Comparison of ENCODE assay signal across 8 cellular contexts in the genomic region with DNA sequence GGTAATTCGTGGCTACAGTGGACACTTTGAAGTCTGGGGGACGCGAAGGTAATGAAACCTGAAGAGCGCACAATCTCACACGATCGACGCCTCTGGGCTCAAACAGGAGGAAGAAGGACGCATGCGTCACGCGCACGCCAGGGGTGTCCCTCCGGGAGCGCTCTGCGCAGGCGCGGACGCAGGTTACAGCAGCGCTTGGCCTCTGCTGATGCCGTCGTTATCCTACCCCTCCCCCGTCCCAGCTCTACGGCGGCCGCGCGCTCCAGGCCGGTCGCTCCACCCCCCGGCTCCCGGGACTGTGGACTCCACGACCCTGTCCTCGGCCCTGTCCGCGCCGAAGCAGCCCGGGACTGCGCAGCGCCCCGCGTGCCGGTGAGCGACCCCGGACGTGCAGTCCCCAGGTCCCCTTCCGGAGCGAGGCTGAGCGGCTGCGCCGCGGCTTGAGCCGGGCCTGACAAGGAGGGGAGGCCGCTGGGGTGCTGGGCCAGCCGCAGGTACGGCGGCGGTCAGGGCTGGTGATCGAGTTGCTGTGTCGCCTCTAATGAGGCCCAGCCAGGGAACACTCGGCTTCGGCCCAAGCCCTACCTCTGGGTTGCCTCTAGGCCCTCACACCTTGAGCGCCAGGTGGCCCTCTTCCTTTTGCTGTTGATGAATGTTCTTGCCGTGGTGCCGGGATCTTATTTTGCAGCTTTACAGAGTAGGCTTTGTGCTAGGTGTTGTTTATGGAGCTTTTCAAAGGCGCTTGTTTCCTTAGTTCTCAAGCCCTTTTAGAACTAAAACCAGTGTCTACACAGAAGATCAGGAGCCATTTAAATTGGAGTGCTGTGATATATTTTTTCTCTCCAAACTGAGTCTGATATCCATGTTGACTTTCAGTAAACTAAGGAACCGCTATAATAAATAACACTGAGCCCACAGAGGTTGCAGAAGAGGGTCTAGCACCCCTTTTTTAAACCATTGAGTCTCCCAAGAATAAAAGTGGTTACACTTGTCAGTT. TPM values are rescaled to one million over a fixed set of nuclear protein-coding genes. Genes with fewer than 3 reads are reported as not detected.
A peak's percentile ranks its signal among the peaks of the same experiment; 100 is the strongest.
DNase-seq lines count a peak whose midpoint lies in the region; ATAC-seq and TF ChIP-seq lines count a peak whose summit lies in the region.

A gene (plus strand): TSS at position 241 of the 997 bp plus-strand sequence. CDS start 3,517 bp downstream, outside the sequence.

- peak; percentile 94 for ATAC-seq in GM18867 (IDR thresholded peaks at IDR 0.05; ENCODE audit: unreplicated experiment)
- peak; percentile 94 for ATAC-seq in HG03103 (IDR thresholded peaks at IDR 0.05; ENCODE audit: low read depth, unreplicated experiment)

- H2AFZ ChIP-seq in ACC112 (ENCODE audit: low read length, unreplicated experiment) (peak within 1 kb of the TSS; percentile 96), mammary epithelial cell (ENCODE audit: low read depth, low read length) (peak within 1 kb of the TSS; percentile 95)

- in situ Hi-C loops in mammary epithelial cell (cut with MboI; ENCODE audit: low sequenced_read_pairs in 2 of 2) = no loop called here

- intact Hi-C loops in mammary epithelial cell (cut with micrococcal nuclease) = loop anchor here (1.0 to 2.0 kb wide), 3 partner anchors 85 to 144 kb away; no protein-coding TSS in a partner anchor

- 4% methylated on average over 12 of the region's 66 CpGs for WGBS in mammary epithelial cell (ENCODE audit: low coverage, missing lambda C conversion rate)

- H3K27ac ChIP-seq in ACC112 (ENCODE audit: low read depth, low read length) (peak within 1 kb of the TSS; percentile 23; the same call in 1 of the 2 replicates), WERI-Rb-1 (peak within 1 kb of the TSS; percentile 95), mammary epithelial cell (ENCODE audit: insufficient read depth, low read depth, low read length) (peak within 1 kb of the TSS; percentile 55), iPS-20b (ENCODE audit: low read length) (peak within 1 kb of the TSS; percentile 11), skin epidermis (peak within 1 kb of the TSS; percentile 82 to 98 (median 94))

- H3K4me1 ChIP-seq in ACC112 (ENCODE audit: control insufficient read depth, insufficient read depth, low read length, unreplicated experiment) (peaks cover 11% of the 10 kb centered on the region), mammary epithelial cell (ENCODE audit: insufficient read depth, low read length) (peaks cover 8% of the 10 kb centered on the region), iPS-20b (ENCODE audit: insufficient read depth, low read length) (peaks cover 9% of the 10 kb centered on the region; the same call in 1 of the 2 replicates)

- dilution Hi-C loops in mammary epithelial cell (cut with HindIII; ENCODE audit: low sequenced_read_pairs) = no loop called here

- H3K36me3 ChIP-seq in ACC112 (ENCODE audit: insufficient read depth, low read length) (no peaks in the 10 kb centered on the region), WERI-Rb-1 (no peaks in the 10 kb centered on the region; the same call in 1 of the 2 replicates), mammary epithelial cell (ENCODE audit: insufficient read depth, low read length) (no peaks in the 10 kb centered on the region), iPS-20b (ENCODE audit: insufficient read depth, low read depth, low read length) (peaks cover 17% of the 10 kb centered on the region; the same call in 1 of the 2 replicates)

- H3K9me3 ChIP-seq in WERI-Rb-1 (ENCODE audit: severe bottlenecking) = no peaks in the 10 kb centered on the region
- no peaks in the 10 kb centered on the region for H3K9me3 ChIP-seq in mammary epithelial cell (replicated peaks; ENCODE audit: insufficient read depth, low read length)
- no peaks in the 10 kb centered on the region for H3K9me3 ChIP-seq in iPS-20b (ENCODE audit: insufficient read depth, low read depth, low read length)

- DNase-seq in NCI-H2171 (lab: John Stamatoyannopoulos, UW) = peak; percentile 93
- peak; percentile 96 for DNase-seq in WERI-Rb-1
- peak; percentile 93 for DNase-seq in mammary epithelial cell

- H3K79me2 ChIP-seq in ACC112 (ENCODE audit: control insufficient read depth, insufficient read depth, low read length, unreplicated experiment) (peaks cover 28% of the 10 kb centered on the region), mammary epithelial cell (ENCODE audit: insufficient read depth, low read length) (peaks cover 28% of the 10 kb centered on the region)

- H4K20me1 ChIP-seq in mammary epithelial cell (ENCODE audit: insufficient read depth, low read length) = no peaks in the 10 kb centered on the region

- TF ChIP-seq CTCF in WERI-Rb-1 (IDR thresholded peaks at IDR 0.05; ENCODE audit: low read depth, low read length) (peak; percentile 39), mammary epithelial cell (conservative IDR thresholded peaks at IDR 0.05 in 1 of 2, IDR thresholded peaks at IDR 0.05 in 1 of 2; ENCODE audit: extremely low read depth in 1 of 2, insufficient read depth in 1 of 2, low read depth in 1 of 2, low read length in 2 of 2) (peak in 1 of 2 donors; percentile 39)

- peak within 1 kb of the TSS; percentile 90 for H3K4me2 ChIP-seq in mammary epithelial cell (ENCODE audit: insufficient read depth, low read depth, low read length)

- peaks cover 8% of the 10 kb centered on the region for H3K27me3 ChIP-seq in ACC112 (ENCODE audit: insufficient read depth, low read length)
- H3K27me3 ChIP-seq in WERI-Rb-1 (ENCODE audit: insufficient read depth, low read depth, severe bottlenecking) = no peaks in the 10 kb centered on the region
- no peaks in the 10 kb centered on the region for H3K27me3 ChIP-seq in mammary epithelial cell (ENCODE audit: insufficient read depth, low read length)
- peaks cover 12% of the 10 kb centered on the region for H3K27me3 ChIP-seq in iPS-20b (ENCODE audit: insufficient read depth, low read length)

- CTCF ChIA-PET in mammary epithelial cell (lab: Charles Lee; ENCODE audit: low non-redundant PET) = interaction anchor here (0.6 kb wide), 1 partner anchor 36 kb away, joined by 10 read pairs; no protein-coding TSS in a partner anchor

- H3K4me3 ChIP-seq in ACC112 (ENCODE audit: low read depth, low read length) (peak within 1 kb of the TSS; percentile 97), WERI-Rb-1 (ENCODE audit: low read depth, low read length) (peak within 1 kb of the TSS; percentile 71), mammary epithelial cell (replicated peaks in 1 of 3; ENCODE audit: insufficient read depth in 1 of 3, low read depth in 2 of 3, low read length in 3 of 3) (peak within 1 kb of the TSS; percentile 59 to 62 (median 60)), iPS-20b (ENCODE audit: low read length) (peak within 1 kb of the TSS; percentile 74), skin epidermis (peak within 1 kb of the TSS; percentile 56 to 93 (median 84))

- no TSS peak for BruUV-seq in mammary epithelial cell (replicated peaks; lab: Mats Ljungman, UMichigan)

- H3K9ac ChIP-seq in mammary epithelial cell (ENCODE audit: insufficient read depth, low read length) = peak within 1 kb of the TSS; percentile 81
- peak within 1 kb of the TSS; percentile 77 for H3K9ac ChIP-seq in iPS-20b (ENCODE audit: low read depth, low read length)

RNA-seq across cellular contexts. Expression of the gene that starts here (rescaled TPM):
- 10 to 100 TPM; 33.5 to 75.2 TPM for total RNA-seq in mammary epithelial cell
- 16.3 TPM for polyA plus RNA-seq in mammary epithelial cell
- 9.9 TPM for polyA minus RNA-seq in mammary epithelial cell

Comparison
In these comparisons a context has a peak if more than half of its experiments do, and no peak if none do; other contexts are left out.
1. Peak in every context shown above with its lines: DNase-seq, ATAC-seq, H3K4me3 ChIP-seq and H3K27ac ChIP-seq.
2. H3K27ac ChIP-seq: peak in every context shown above with its lines; median percentile 95 in WERI-Rb-1; 94 in skin epidermis; 55 in mammary epithelial cell; 23 in ACC112; 11 in iPS-20b.